8 cellular contexts compared by ENCODE assay signal in the genomic region with DNA sequence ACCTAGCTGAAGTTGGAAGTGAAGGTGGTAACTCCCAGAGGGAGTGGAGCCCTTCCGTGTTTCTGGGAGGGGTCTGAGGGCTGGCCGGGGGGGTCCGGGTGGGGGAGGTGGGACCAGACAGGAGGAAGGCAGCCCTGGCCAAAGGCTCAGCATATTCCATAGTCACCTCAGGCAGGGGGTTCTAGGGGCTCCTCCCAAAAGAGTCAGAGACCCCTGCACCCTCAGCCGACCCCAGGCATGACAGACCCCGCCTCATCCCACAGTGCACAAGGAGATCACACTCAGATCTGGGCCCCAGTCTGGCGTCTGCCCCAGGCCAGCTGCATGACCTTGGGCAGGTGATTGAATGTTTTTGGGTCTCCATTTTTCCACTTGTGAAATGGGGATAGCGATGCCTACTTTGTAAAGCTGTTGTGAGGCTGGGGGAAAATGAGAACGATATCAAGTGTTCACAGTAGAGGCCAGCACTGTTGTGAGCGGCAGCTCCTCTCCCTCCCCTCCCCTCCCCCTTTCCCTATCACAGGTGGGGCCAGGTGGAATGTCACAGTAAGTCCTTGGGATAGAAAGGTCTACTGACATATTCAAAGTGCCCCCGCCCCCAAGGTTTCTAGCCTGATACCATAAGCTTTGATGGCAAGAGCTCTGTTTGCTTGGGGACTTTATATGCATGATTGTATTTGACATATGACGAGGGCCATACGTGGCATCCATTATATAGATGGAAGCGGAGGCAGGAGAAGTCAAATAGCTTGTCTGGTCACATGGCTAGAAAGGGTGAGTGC. TPM values are rescaled to one million over a fixed set of nuclear protein-coding genes. Genes with fewer than 3 reads are reported as not detected.
DNase-seq lines count a peak whose midpoint lies in the region; ATAC-seq and TF ChIP-seq lines count a peak whose summit lies in the region.

No MANE protein-coding gene starts in this region.

- H3K9me3 ChIP-seq in testis: no peaks in the 10 kb centered on the region

- no peaks in the 10 kb centered on the region for H3K36me3 ChIP-seq in testis (ENCODE audit: low read depth, missing control alignments)

- DNase-seq in activated CD4-positive, alpha-beta T cell treated with anti-CD3 and anti-CD28 coated beads for 48 hours: peak; percentile 44
- no peak for DNase-seq in activated CD4-positive, alpha-beta T cell treated with anti-CD3 and anti-CD28 coated beads, Interleukin-2, amount 50 U/mL, for 1 hour
- peak in 1 of 2 donors; percentile 58 for DNase-seq in activated naive CD4-positive, alpha-beta T cell treated with anti-CD3 and anti-CD28 coated beads, Interleukin-2, amount 50 U/mL, for 72 hours (ENCODE audit: low spot score in 2 of 2)
- DNase-seq in testis (no peak), mucosa of gallbladder (ENCODE audit: low spot score) (no peak), DMS79 treated with DMSO at 0.1 percent for 48 hours (lab: John Stamatoyannopoulos, UW) (no peak)

- peaks cover 51% of the 10 kb centered on the region for H3K4me1 ChIP-seq in testis

- WGBS in testis, 2 donors: 73 to 76% methylated on average over 12 to 13 of the region's 13 CpGs

- intact Hi-C loops in testis (cut with DNase I; ENCODE audit: low total_unique reads): no loop called here

- H3K9me3 Mint-ChIP-seq in activated naive CD4-positive, alpha-beta T cell treated with anti-CD3 and anti-CD28 coated beads, Interleukin-2, amount 50 U/mL, for 72 hours: peaks cover 0 to under 1% of the 10 kb centered on the region in 2 donors

- H3K27ac ChIP-seq in layer of hippocampus (ENCODE audit: low read depth, low read length) (peak overlapping the region; percentile 96), testis (peak overlapping the region; percentile 50 to 78)

- TF ChIP-seq CTCF in testis (IDR thresholded peaks at IDR 0.05): no peak

- TF ChIP-seq POLR2A in testis (IDR thresholded peaks at IDR 0.05): no peak

- peak overlapping the region; percentile 95 to 99 for H3K27ac Mint-ChIP-seq in activated naive CD4-positive, alpha-beta T cell treated with anti-CD3 and anti-CD28 coated beads, Interleukin-2, amount 50 U/mL, for 72 hours

- H3K27me3 ChIP-seq in layer of hippocampus (ENCODE audit: control insufficient read depth, insufficient read depth, low read length) (no peaks in the 10 kb centered on the region), testis (no peaks in the 10 kb centered on the region)

- H3K4me3 ChIP-seq in testis: no peak overlapping the region

- peaks cover 2 to 6% of the 10 kb centered on the region in 2 donors for H3K36me3 Mint-ChIP-seq in activated naive CD4-positive, alpha-beta T cell treated with anti-CD3 and anti-CD28 coated beads, Interleukin-2, amount 50 U/mL, for 72 hours

- ATAC-seq in activated naive CD4-positive, alpha-beta T cell treated with anti-CD3 and anti-CD28 coated beads, Interleukin-2, amount 50 U/mL, for 72 hours: no peak
- ATAC-seq in HG02840 (IDR thresholded peaks at IDR 0.05; ENCODE audit: low FRiP score, unreplicated experiment): no peak

RNA-seq across cellular contexts. Expression of a gene that starts 33.3 kb away (rescaled TPM):
- total RNA-seq in activated naive CD4-positive, alpha-beta T cell treated with anti-CD3 and anti-CD28 coated beads, Interleukin-2, amount 50 U/mL, for 72 hours: 10 to 100 TPM; 20.7 to 26.6 TPM
- total RNA-seq in testis (10 to 100 TPM; 50.3 to 57.6 TPM), mucosa of gallbladder (42.5 TPM)
- polyA plus RNA-seq in testis (ENCODE audit: insufficient read depth, low read depth, low replicate concordance): 52.4 TPM

RNA-seq across cellular contexts. Expression of a gene that starts 47.7 kb away (rescaled TPM):
- total RNA-seq in activated naive CD4-positive, alpha-beta T cell treated with anti-CD3 and anti-CD28 coated beads, Interleukin-2, amount 50 U/mL, for 72 hours: 1,000 to 10,000 TPM; 1,025 to 1,076 TPM
- total RNA-seq in testis (10 to 100 TPM; 69.6 to 94.3 TPM), mucosa of gallbladder (191 TPM)
- polyA plus RNA-seq in testis (ENCODE audit: insufficient read depth, low read depth, low replicate concordance): 46.6 TPM
